Comparison of ENCODE assay signal across 11 cellular contexts in the genomic region with DNA sequence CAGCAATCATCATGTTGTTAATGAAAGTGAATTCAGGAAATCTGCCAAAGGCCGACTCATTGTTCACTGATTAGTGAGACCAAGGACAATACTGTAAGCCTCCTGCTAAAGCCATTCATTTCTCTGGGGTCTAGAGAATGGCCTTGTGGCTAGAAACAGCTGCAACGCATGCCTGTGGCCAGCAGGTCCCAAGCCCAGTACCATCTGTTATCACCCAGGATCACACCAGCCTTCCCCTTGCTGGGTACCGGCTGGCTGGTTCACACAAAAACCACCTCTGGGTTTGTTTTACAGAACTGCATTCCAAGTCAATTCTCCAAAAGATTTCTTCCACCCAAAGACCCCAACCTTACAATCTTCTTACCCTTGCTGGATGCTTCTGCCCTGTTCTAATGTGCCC. TPM values are rescaled to one million over a fixed set of nuclear protein-coding genes. Genes with fewer than 3 reads are reported as not detected.
DNase-seq lines count a peak whose midpoint lies in the region; ATAC-seq and TF ChIP-seq lines count a peak whose summit lies in the region.
"Had no signal": no experiment of that assay in that cellular context is flagged by ENCODE, and none has a peak within 500 bp of the region (broad histone marks: within the 10 kb centered on the region; RNA-seq: fewer than 3 reads in every experiment).

No MANE protein-coding gene starts in this region.

- DNase-seq in AG10803 (ENCODE audit: low read depth) (peak; percentile 22), M059J (ENCODE audit: low read depth) (peak; percentile 61), endothelial cell (ENCODE audit: low spot score) (no peak), natural killer cell (no peak)
- no peak for DNase-seq in stimulated activated CD4-positive, alpha-beta T cell treated with anti-CD3 and anti-CD28 coated beads, Interleukin-12 subunit alpha, Interleukin-12 subunit beta, amount 100 ng/mL, for 4 hours
- DNase-seq: stimulated activated CD4-positive, alpha-beta T cell treated with anti-CD3 and anti-CD28 coated beads, Interleukin-4, amount 100 ng/mL, for 24 hours had no signal

- H3K36me3 Mint-ChIP-seq in endothelial cell (ENCODE audit: low read depth, unreplicated experiment) (peaks cover 4% of the 10 kb centered on the region), natural killer cell (peaks cover 10% of the 10 kb centered on the region)

- H3K4me1 Mint-ChIP-seq in endothelial cell (ENCODE audit: unreplicated experiment) (peaks cover 14% of the 10 kb centered on the region), natural killer cell (peaks cover 14 to 25% of the 10 kb centered on the region in 2 donors)

- ATAC-seq in natural killer cell (no peak), HG02678 (IDR thresholded peaks at IDR 0.05; ENCODE audit: unreplicated experiment) (no peak), HG03565 (IDR thresholded peaks at IDR 0.05; ENCODE audit: unreplicated experiment) (no peak), HG02798 (IDR thresholded peaks at IDR 0.05; ENCODE audit: poor library complexity, unreplicated experiment) (no peak)

- H3K4me3 Mint-ChIP-seq in endothelial cell (ENCODE audit: unreplicated experiment) (no peak overlapping the region), natural killer cell (peak overlapping the region; percentile 22)

- no peak overlapping the region for H3K4me3 ChIP-seq in AG10803 (ENCODE audit: low read length)
- H3K4me3 ChIP-seq: BLaER1 had no signal

- TF ChIP-seq CTCF in AG10803 (conservative IDR thresholded peaks at IDR 0.05; ENCODE audit: low read length) (no peak), endothelial cell (IDR thresholded peaks at IDR 0.05; ENCODE audit: unreplicated experiment) (no peak), natural killer cell (IDR thresholded peaks at IDR 0.05) (no peak)

- H3K9me3 Mint-ChIP-seq in endothelial cell (ENCODE audit: unreplicated experiment) (no peaks in the 10 kb centered on the region), natural killer cell (peaks cover 0 to 4% of the 10 kb centered on the region in 2 donors)

- intact Hi-C loops in natural killer cell (cut with micrococcal nuclease): no loop called here

- H3K27ac Mint-ChIP-seq in endothelial cell (ENCODE audit: unreplicated experiment): peak overlapping the region; percentile 4
- H3K27ac Mint-ChIP-seq in natural killer cell: no peak overlapping the region

- H3K27me3 Mint-ChIP-seq in endothelial cell (ENCODE audit: unreplicated experiment): peaks cover 3% of the 10 kb centered on the region
- H3K27me3 Mint-ChIP-seq in natural killer cell (ENCODE audit: low read depth in 2 of 2): peaks cover 14 to 27% of the 10 kb centered on the region in 2 donors

RNA-seq across cellular contexts. Expression of gene PLAAT5, which starts 1.1 kb away (rescaled TPM):
- total RNA-seq in M059J (2014; rRNA removed; shearing (Covaris generic)): not detected in 2 replicates
- 3.8 TPM for total RNA-seq in endothelial cell (ENCODE audit: unreplicated experiment)
- total RNA-seq in natural killer cell: 1 to 10 TPM in 1 of 3 donors, under 1 TPM in 2; 0.59 to 3.0 (median 0.95) TPM
- total RNA-seq: lung microvascular endothelial cell had no signal

RNA-seq across cellular contexts. Expression of gene LGALS12, which starts 16.0 kb away (rescaled TPM):
- total RNA-seq in M059J (2014; rRNA removed; shearing (Covaris generic)): not detected in 2 replicates
- total RNA-seq in endothelial cell (ENCODE audit: unreplicated experiment): 0.67 TPM
- total RNA-seq in natural killer cell: 1 to 10 TPM in 1 of 3 donors, under 1 TPM in 2; 0.23 to 1.8 (median 0.38) TPM
- total RNA-seq: lung microvascular endothelial cell had no signal

RNA-seq across cellular contexts. Expression of gene PLAAT4, which starts 46.7 kb away (rescaled TPM):
- 81.0 and 90.7 TPM in 2 replicates for total RNA-seq in M059J (2014; rRNA removed; shearing (Covaris generic))
- not detected for total RNA-seq in endothelial cell (ENCODE audit: unreplicated experiment)
- total RNA-seq in natural killer cell: 100 to 1,000 TPM; 204 to 215 (median 210) TPM

Comparison
In these comparisons a context has a peak if more than half of its experiments do, and no peak if none do; other contexts are left out.
1. DNase-seq: peak in AG10803 (single experiment) and M059J (single experiment); none in endothelial cell (single experiment), natural killer cell (single experiment) and stimulated activated CD4-positive, alpha-beta T cell treated with anti-CD3 and anti-CD28 coated beads, Interleukin-12 subunit alpha, Interleukin-12 subunit beta, amount 100 ng/mL, for 4 hours (single experiment).
2. RNA of gene PLAAT4, which starts 46.7 kb away (total RNA-seq): 204 to 215 TPM in natural killer cell and 81.0 to 90.7 TPM in M059J; not detected in endothelial cell (single experiment); every median in the first group is over 10 times any median in the second.